In the genomic region with DNA sequence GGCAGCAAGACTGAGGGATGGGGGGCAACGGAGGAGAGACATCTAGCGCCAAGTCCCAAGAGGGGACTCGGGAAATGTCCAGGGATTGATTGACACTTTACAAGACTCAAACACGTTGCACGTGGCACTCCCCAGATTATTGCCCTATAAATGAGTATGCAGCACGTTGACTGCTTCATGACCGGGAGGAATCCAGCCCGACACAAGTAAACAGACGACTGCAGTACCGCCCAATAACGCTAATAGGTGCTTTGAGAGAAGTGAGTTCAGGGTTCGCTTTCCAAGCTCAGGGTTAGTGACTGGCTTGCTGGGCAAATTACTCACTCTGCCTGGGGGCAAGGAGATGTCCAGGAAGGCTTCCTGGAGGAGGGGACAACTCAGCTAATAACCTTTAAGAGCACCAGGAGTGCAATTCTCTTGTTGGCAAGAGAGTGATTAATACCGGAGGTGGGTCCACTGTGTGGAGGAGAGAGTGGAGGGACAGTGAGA, we compare ENCODE assay signal across 20 cellular contexts.
DNase-seq lines count a peak whose midpoint lies in the region; ATAC-seq, FAIRE-seq and TF ChIP-seq lines count a peak whose summit lies in the region.
"Had no signal": no experiment of that assay in that cellular context is flagged by ENCODE, and none has a peak within 500 bp of the region (broad histone marks: within the 10 kb centered on the region; RNA-seq: fewer than 3 reads in every experiment).

No MANE protein-coding gene starts in this region.

- no peak; the same call in 1 of the 2 replicates for TF ChIP-seq RAD21 in HCT116 (IDR thresholded peaks at IDR 0.05; ENCODE audit: low read depth)

- CTCF ChIA-PET in HCT116 (lab: Charles Lee) = interaction anchor here (1.0 kb wide), 1 partner anchor 11 kb away, joined by 3 read pairs; no protein-coding TSS in a partner anchor

- dilution Hi-C loops in keratinocyte (cut with MboI; ENCODE audit: extremely low pct_ligation_motif_present, low sequenced_read_pairs) = no loop called here

- POLR2A ChIA-PET in HCT116 (lab: Charles Lee) = no interaction called here

- TF ChIP-seq CTCF in AG10803 (conservative IDR thresholded peaks at IDR 0.05; ENCODE audit: low read length) (peak; percentile 11; the same call in 1 of the 2 replicates), HCT116 (IDR thresholded peaks at IDR 0.05 in 2 of 3, conservative IDR thresholded peaks at IDR 0.05 in 1 of 3; ENCODE audit: borderline replicate concordance in 1 of 3, insufficient read depth in 1 of 3, low read depth in 2 of 3, low read length in 2 of 3) (peak in 2 of 3 experiments; percentile 19 to 30; a peak in 3 of 6 replicates), keratinocyte (optimal IDR thresholded peaks at IDR 0.05 in 1 of 3, IDR thresholded peaks at IDR 0.05 in 1 of 3, conservative IDR thresholded peaks at IDR 0.05 in 1 of 3; ENCODE audit: extremely low read depth in 1 of 3, insufficient read depth in 2 of 3, low read length in 3 of 3) (peak in 1 of 3 experiments; percentile 27)

- intact Hi-C loops in HCT116 (cut with micrococcal nuclease) = no loop called here

- H3K9me1 ChIP-seq in keratinocyte (ENCODE audit: control insufficient read depth, extremely low read depth, insufficient read depth, low read length) = no peaks in the 10 kb centered on the region

- H3K36me3 ChIP-seq in HCT116 (ENCODE audit: control insufficient read depth in 1 of 2, insufficient read depth in 2 of 2, low read length in 2 of 2) (no peaks in the 10 kb centered on the region), keratinocyte (ENCODE audit: control insufficient read depth in 2 of 2, extremely low read depth in 1 of 2, insufficient read depth in 2 of 2, low read length in 2 of 2) (no peaks in the 10 kb centered on the region)
- H3K36me3 ChIP-seq: upper lobe of right lung had no signal

- H3K4me1 ChIP-seq in HCT116 (ENCODE audit: control insufficient read depth in 1 of 2, insufficient read depth in 2 of 2, low read length in 2 of 2) = peaks cover 0 to 7% of the 10 kb centered on the region in 2 experiments; a peak in 2 of 4 replicates
- no peaks in the 10 kb centered on the region for H3K4me1 ChIP-seq in keratinocyte (ENCODE audit: control insufficient read depth, extremely low read depth, insufficient read depth, low read length)
- H3K4me1 ChIP-seq: upper lobe of right lung had no signal

- H3K4me2 ChIP-seq in HCT116 (ENCODE audit: low read length) = peak overlapping the region; percentile 6; the same call in 1 of the 2 replicates
- H3K4me2 ChIP-seq in keratinocyte (ENCODE audit: control insufficient read depth, extremely low read depth, insufficient read depth, low read depth, low read length) = no peak overlapping the region
- H3K4me2 ChIP-seq: SK-N-SH had no signal

- no peak overlapping the region for H3K27ac ChIP-seq in HCT116 (ENCODE audit: low read depth, low read length)
- H3K27ac ChIP-seq in keratinocyte (ENCODE audit: control insufficient read depth, insufficient read depth, low read length) = no peak overlapping the region
- H3K27ac ChIP-seq: upper lobe of right lung had no signal

- RAD21 ChIA-PET in HCT116 (lab: Charles Lee; ENCODE audit: low non-redundant PET in 1 of 2, low total read pairs in 2 of 2, uncharacterized antibody in 2 of 2, unreplicated experiment in 2 of 2) = no interaction called here

- FAIRE-seq in keratinocyte (lab: Jason Lieb, UNC) = no peak
- FAIRE-seq: H54 had no signal

- no peak for DNase-seq in AG10803 (ENCODE audit: low read depth)
- DNase-seq in HCT116 (ENCODE audit: low read depth, low spot score) = peak; percentile 23
- DNase-seq in RPMI8226 = peak; percentile 42
- DNase-seq in keratinocyte (ENCODE audit: low read depth, low spot score) = peak; percentile 9
- no peak for DNase-seq in NCI-H774 (lab: John Stamatoyannopoulos, UW)
- no peak for DNase-seq in NAMALWA (ENCODE audit: low spot score)
- no peak for DNase-seq in NCI-H2107 treated with DMSO at 0.1 percent for 48 hours (lab: John Stamatoyannopoulos, UW; ENCODE audit: unreplicated experiment)
- DNase-seq: activated CD8-positive, alpha-beta memory T cell treated with anti-CD3 and anti-CD28 coated beads, Interleukin-2, amount 50 U/mL, for 48 hours; GDM1; glutamatergic neuron; Karpas-422; left ventricle myocardium superior; NCI-H2029; SK-N-SH; stimulated activated CD4-positive, alpha-beta T cell treated with anti-CD3 and anti-CD28 coated beads, Interleukin-4, amount 100 ng/mL, for 24 hours; upper lobe of right lung had no signal

- H3K9me3 ChIP-seq in HCT116 (ENCODE audit: control insufficient read depth in 1 of 2, insufficient read depth in 1 of 2, low read depth in 1 of 2, low read length in 2 of 2) (no peaks in the 10 kb centered on the region), keratinocyte (ENCODE audit: control insufficient read depth, low read depth, low read length) (no peaks in the 10 kb centered on the region)
- H3K9me3 ChIP-seq: SK-N-SH, upper lobe of right lung had no signal

- no peaks in the 10 kb centered on the region for H3K9me2 ChIP-seq in HCT116 (ENCODE audit: insufficient read depth)
- H3K9me2 ChIP-seq: SK-N-SH had no signal

- no TSS peak for BruUV-seq in HCT116 (replicated peaks; lab: Mats Ljungman, UMichigan)

- H3K9ac ChIP-seq in HCT116 (ENCODE audit: low read length) (no peak overlapping the region), keratinocyte (ENCODE audit: control insufficient read depth, extremely low read depth, insufficient read depth, low read length) (no peak overlapping the region)
- H3K9ac ChIP-seq: SK-N-SH had no signal

- no peaks in the 10 kb centered on the region for H4K20me1 ChIP-seq in HCT116 (ENCODE audit: insufficient read depth)
- H4K20me1 ChIP-seq in keratinocyte (ENCODE audit: control insufficient read depth, extremely low read depth, insufficient read depth, low read length) = no peaks in the 10 kb centered on the region

- no peak for TF ChIP-seq POLR2A in HCT116 (IDR thresholded peaks at IDR 0.05; ENCODE audit: borderline replicate concordance, extremely low read depth, insufficient read depth, insufficient read length)

- ATAC-seq in HCT116 (peak; percentile 89), GM19467 (IDR thresholded peaks at IDR 0.05; ENCODE audit: unreplicated experiment) (no peak)
- ATAC-seq: left ventricle myocardium superior; natural killer cell treated with Interleukin-12 subunit alpha and Interleukin-12 subunit beta and Interleukin-15 and Interleukin-18, amount 100 ng/mL, for 72 hours; sciatic nerve; upper lobe of right lung had no signal

- H3K27me3 ChIP-seq in HCT116 (ENCODE audit: insufficient read depth, low read length) (no peaks in the 10 kb centered on the region), keratinocyte (ENCODE audit: control insufficient read depth, extremely low read depth, insufficient read depth, low read length) (peaks cover 17% of the 10 kb centered on the region)

- no peaks in the 10 kb centered on the region for H3K79me2 ChIP-seq in HCT116 (ENCODE audit: insufficient read depth, low read length)
- H3K79me2 ChIP-seq in keratinocyte (ENCODE audit: control insufficient read depth, insufficient read depth, low read length) = no peaks in the 10 kb centered on the region

- H2AFZ ChIP-seq in HCT116 (ENCODE audit: low read depth, low read length, poor library complexity, severe bottlenecking) = no peak overlapping the region
- H2AFZ ChIP-seq in keratinocyte (ENCODE audit: control insufficient read depth, low read length) = no peak overlapping the region

- H3K4me3 ChIP-seq in AG10803 (ENCODE audit: low read length) = no peak overlapping the region
- no peak overlapping the region for H3K4me3 ChIP-seq in HCT116 (replicated peaks in 1 of 2; ENCODE audit: low read depth in 1 of 2, low read length in 2 of 2)
- no peak overlapping the region for H3K4me3 ChIP-seq in keratinocyte (ENCODE audit: control insufficient read depth in 2 of 3, extremely low read depth in 1 of 3, insufficient read depth in 2 of 3, low read depth in 1 of 3, low read length in 3 of 3)
- H3K4me3 ChIP-seq: upper lobe of right lung had no signal

TF ChIP-seq in HCT116, 20 proteins besides CTCF, POLR2A, EP300 and RAD21:
- 0 out of 2 replicates have a peak, but pooled peaks have one; percentile 30 for TF ChIP-seq CBX3 (IDR thresholded peaks at IDR 0.05; ENCODE audit: low read depth)
- TF ChIP-seq ZFX (IDR thresholded peaks at IDR 0.05) = no peak
TF ChIP-seq in HCT116: peak in this region for 1.

Comparison
In these comparisons a context has a peak if more than half of its experiments do, and no peak if none do; other contexts are left out.
1. DNase-seq: peak in HCT116 (single experiment), RPMI8226 (single experiment) and keratinocyte (single experiment); none in AG10803 (single experiment), NCI-H774 (single experiment), NAMALWA (single experiment) and NCI-H2107 treated with DMSO at 0.1 percent for 48 hours (single experiment).